In the genomic region with DNA sequence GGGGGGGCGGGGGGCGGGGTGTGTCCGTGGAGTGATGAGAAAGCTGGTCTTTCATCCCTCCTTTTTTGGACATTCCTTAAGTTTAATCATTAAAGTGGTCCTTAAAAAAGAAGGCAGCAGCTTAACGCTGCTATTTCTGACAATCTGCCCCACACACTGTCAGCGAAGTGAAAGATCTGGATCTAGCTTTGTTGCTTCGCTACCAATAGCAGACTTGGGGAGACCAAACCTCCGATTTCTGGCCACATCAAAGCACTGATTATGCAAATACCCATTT, we compare ENCODE assay signal across 13 cellular contexts. TPM values are rescaled to one million over a fixed set of nuclear protein-coding genes. Genes with fewer than 3 reads are reported as not detected.
A peak's percentile ranks its signal among the peaks of the same experiment; 100 is the strongest.
DNase-seq lines count a peak whose midpoint lies in the region; ATAC-seq and TF ChIP-seq lines count a peak whose summit lies in the region.
"Had no signal": no experiment of that assay in that cellular context is flagged by ENCODE, and none has a peak within 500 bp of the region (broad histone marks: within the 10 kb centered on the region; RNA-seq: fewer than 3 reads in every experiment).

No MANE protein-coding gene starts in this region.

- no peak overlapping the region for H3K27ac ChIP-seq in subcutaneous abdominal adipose tissue (ENCODE audit: low read depth, low read length)
- H3K27ac ChIP-seq in upper lobe of right lung = no peak overlapping the region
- H3K27ac ChIP-seq: BLaER1 had no signal

- peaks cover 88% of the 10 kb centered on the region for H3K27me3 Mint-ChIP-seq in activated T-cell treated with anti-CD3 and anti-CD28 coated beads, Interleukin-2, amount 50 U/mL, for 4 hours (ENCODE audit: low read depth)
- H3K27me3 Mint-ChIP-seq in T-cell = peaks cover 77 to 85% of the 10 kb centered on the region in 2 donors

- intact Hi-C loops in upper lobe of right lung (cut with DNase I) = no loop called here

- no peaks in the 10 kb centered on the region for H3K9me3 ChIP-seq in iPS-15b (ENCODE audit: control insufficient read depth, insufficient read depth, low read length)
- H3K9me3 ChIP-seq in subcutaneous abdominal adipose tissue (ENCODE audit: control insufficient read depth in 5 of 5, low read length in 5 of 5) = peaks cover 0 to 4% (median 0%) of the 10 kb centered on the region in 5 donors
- no peaks in the 10 kb centered on the region for H3K9me3 ChIP-seq in upper lobe of right lung

- no peak for ATAC-seq in activated T-cell treated with anti-CD3 and anti-CD28 coated beads, Interleukin-2, amount 50 U/mL, for 4 hours
- ATAC-seq in T-cell (replicated peaks in 1 of 4) (peak in 1 of 4 experiments; percentile 38), upper lobe of right lung (no peak), GM19452 (IDR thresholded peaks at IDR 0.05; ENCODE audit: unreplicated experiment) (no peak)
- ATAC-seq: Panc1 had no signal

- H3K36me3 ChIP-seq in iPS-15b (ENCODE audit: control insufficient read depth, insufficient read depth, low read length) (no peaks in the 10 kb centered on the region), subcutaneous abdominal adipose tissue (ENCODE audit: control insufficient read depth in 5 of 5, insufficient read depth in 5 of 5, low read length in 5 of 5) (no peaks in the 10 kb centered on the region), upper lobe of right lung (no peaks in the 10 kb centered on the region)
- H3K36me3 ChIP-seq: BLaER1 had no signal

- no peak for DNase-seq in activated T-cell treated with anti-CD3 and anti-CD28 coated beads, Interleukin-2, amount 50 U/mL, for 4 hours
- no peak for DNase-seq in activated T-cell treated with anti-CD3 and anti-CD28 coated beads, Interleukin-2, amount 50 U/mL, for 48 hours
- DNase-seq in T-cell = no peak
- no peak for DNase-seq in NCI-H748 (lab: John Stamatoyannopoulos, UW; ENCODE audit: unreplicated experiment)
- no peak for DNase-seq in upper lobe of right lung
- DNase-seq: head of caudate nucleus had no signal

- peaks cover 17% of the 10 kb centered on the region for H3K4me1 ChIP-seq in iPS-15b (ENCODE audit: control insufficient read depth, insufficient read depth, low read length)
- H3K4me1 ChIP-seq in subcutaneous abdominal adipose tissue (ENCODE audit: control insufficient read depth in 5 of 5, insufficient read depth in 5 of 5, low read length in 5 of 5) = peaks cover 0 to 40% (median 35%) of the 10 kb centered on the region in 5 donors
- H3K4me1 ChIP-seq in upper lobe of right lung = peaks cover 30% of the 10 kb centered on the region

- H3K27me3 ChIP-seq in iPS-15b (ENCODE audit: control insufficient read depth, insufficient read depth, low read length) (peaks cover 99% of the 10 kb centered on the region), subcutaneous abdominal adipose tissue (ENCODE audit: control insufficient read depth in 5 of 5, insufficient read depth in 4 of 5, low read length in 5 of 5) (peaks cover 55 to 73% (median 68%) of the 10 kb centered on the region in 5 donors), upper lobe of right lung (peaks cover 99% of the 10 kb centered on the region)

- POLR2A ChIA-PET in T-cell (lab: Charles Lee) = interaction anchor here in 1 of 2 donors (0.5 kb wide), 1 partner anchor 826 kb away, joined by 6 read pairs; no protein-coding TSS in a partner anchor

- no peak for TF ChIP-seq CTCF in upper lobe of right lung (IDR thresholded peaks at IDR 0.05)

- peaks cover 1% of the 10 kb centered on the region for H3K36me3 Mint-ChIP-seq in activated T-cell treated with anti-CD3 and anti-CD28 coated beads, Interleukin-2, amount 50 U/mL, for 4 hours (ENCODE audit: insufficient read depth)
- peaks cover 2% of the 10 kb centered on the region for H3K36me3 Mint-ChIP-seq in T-cell

- CTCF ChIA-PET in T-cell (lab: Charles Lee) = interaction anchor here in 1 of 2 donors (1.3 kb wide), 1 partner anchor 13 kb away, joined by 3 read pairs; no protein-coding TSS in a partner anchor

- H3K9me3 Mint-ChIP-seq in activated T-cell treated with anti-CD3 and anti-CD28 coated beads, Interleukin-2, amount 50 U/mL, for 4 hours = peaks cover 5% of the 10 kb centered on the region
- no peaks in the 10 kb centered on the region for H3K9me3 Mint-ChIP-seq in T-cell

- H3K4me3 ChIP-seq in iPS-15b (ENCODE audit: low read depth, low read length) (peak overlapping the region; percentile 45), subcutaneous abdominal adipose tissue (ENCODE audit: low read depth in 1 of 5, low read length in 5 of 5) (peak overlapping the region in 4 of 5 donors; percentile 9 to 38 (median 30)), upper lobe of right lung (no peak overlapping the region)
- H3K4me3 ChIP-seq: BLaER1 had no signal

- H3K9ac ChIP-seq in iPS-15b (ENCODE audit: low read depth, low read length) = no peak overlapping the region
- H3K9ac ChIP-seq in subcutaneous abdominal adipose tissue (ENCODE audit: low read length in 5 of 5) = no peak overlapping the region
- H3K9ac ChIP-seq: BLaER1 had no signal

- H3K4me3 Mint-ChIP-seq in activated T-cell treated with anti-CD3 and anti-CD28 coated beads, Interleukin-2, amount 50 U/mL, for 4 hours = peak overlapping the region; percentile 43
- H3K4me3 Mint-ChIP-seq in T-cell = peak overlapping the region; percentile 34 to 68 (median 45)

- H3K27ac Mint-ChIP-seq in T-cell = no peak overlapping the region

- peaks cover 35% of the 10 kb centered on the region for H3K4me1 Mint-ChIP-seq in activated T-cell treated with anti-CD3 and anti-CD28 coated beads, Interleukin-2, amount 50 U/mL, for 4 hours (ENCODE audit: low read depth)
- H3K4me1 Mint-ChIP-seq in T-cell = peaks cover 37 to 48% (median 40%) of the 10 kb centered on the region in 3 donors

RNA-seq across cellular contexts. Expression of gene NEUROG2, which starts 5.9 kb away (rescaled TPM):
- under 1 TPM in 1 of 3 donors, not detected in 2; 0.11 TPM for total RNA-seq in activated T-cell treated with anti-CD3 and anti-CD28 coated beads, Interleukin-2, amount 50 U/mL, for 4 hours
- not detected for total RNA-seq in T-cell
- total RNA-seq in upper lobe of right lung = not detected
- total RNA-seq: H4, progenitor cell of endocrine pancreas had no signal
